ENCODE assay signal across 8 cellular contexts in the genomic region with DNA sequence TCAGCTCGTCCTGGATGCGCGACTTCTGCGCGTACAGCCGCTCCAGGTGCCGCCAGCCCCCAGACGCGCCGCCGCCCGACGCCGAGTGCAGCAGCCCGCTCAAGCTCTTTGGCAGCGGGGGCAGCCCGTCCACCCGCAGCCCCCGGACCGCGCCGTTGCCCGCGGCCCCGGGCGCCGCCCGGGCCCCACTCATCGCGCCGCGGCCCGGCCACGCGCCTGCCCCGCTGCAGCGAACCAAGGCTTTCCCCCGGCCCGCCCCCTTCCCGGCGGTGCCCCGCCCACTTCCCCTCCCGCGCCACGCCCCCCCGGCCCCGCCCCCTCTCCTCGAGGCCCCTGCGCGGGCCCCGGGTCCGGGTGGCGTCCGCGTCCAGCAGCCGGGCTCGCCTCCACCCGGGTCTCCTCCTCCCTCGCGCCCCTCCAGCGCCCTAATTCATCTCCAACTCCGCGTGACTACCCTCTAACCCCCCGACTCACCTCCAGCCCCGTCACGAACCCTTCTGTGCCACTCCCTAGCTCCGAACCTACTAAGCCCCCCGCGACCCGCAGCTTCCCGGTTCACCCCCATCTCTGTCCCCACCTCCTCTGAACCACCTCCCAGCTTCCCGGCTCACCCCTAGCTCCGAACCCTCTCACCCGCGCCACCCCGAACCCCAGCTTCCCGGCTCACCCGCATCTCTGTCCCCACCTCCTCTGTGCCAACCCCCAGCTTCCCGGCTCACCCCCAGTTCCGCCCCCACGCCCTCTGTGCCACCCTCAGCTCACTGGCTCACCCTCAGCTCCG. TPM values are rescaled to one million over a fixed set of nuclear protein-coding genes. Genes with fewer than 3 reads are reported as not detected.
DNase-seq lines count a peak whose midpoint lies in the region; ATAC-seq lines count a peak whose summit lies in the region.

TSS of gene FAM89A (minus strand) at position 236 of the 781 bp plus-strand sequence. CDS start at position 193, 43 bp downstream.

- peak; percentile 35 for DNase-seq in SIG-M5 treated with dmso at 0.1 percent for 504 hours (lab: John Stamatoyannopoulos, UW; ENCODE audit: unreplicated experiment)
- no peak for DNase-seq in SIG-M5 (lab: John Stamatoyannopoulos, UW)
- DNase-seq in T-cell, result peak; percentile 28 to 77 (median 59)
- peak; percentile 78 for DNase-seq in activated naive CD8-positive, alpha-beta T cell treated with anti-CD3 and anti-CD28 coated beads, Interleukin-2, amount 50 U/mL, for 24 hours
- DNase-seq in hepatic stellate cell (ENCODE audit: low spot score), result peak; percentile 67
- DNase-seq in sciatic nerve (ENCODE audit: low spot score), result peak; percentile 85

- H3K4me1 Mint-ChIP-seq in T-cell, result peaks cover 29 to 37% (median 33%) of the 10 kb centered on the region in 3 donors
- peaks cover 35% of the 10 kb centered on the region for H3K4me1 Mint-ChIP-seq in activated naive CD8-positive, alpha-beta T cell treated with anti-CD3 and anti-CD28 coated beads, Interleukin-2, amount 50 U/mL, for 24 hours

- peak within 1 kb of the TSS; percentile 76 to 83 (median 77) for H3K4me3 Mint-ChIP-seq in T-cell
- peak within 1 kb of the TSS; percentile 79 for H3K4me3 Mint-ChIP-seq in activated naive CD8-positive, alpha-beta T cell treated with anti-CD3 and anti-CD28 coated beads, Interleukin-2, amount 50 U/mL, for 24 hours

- no peaks in the 10 kb centered on the region for H3K36me3 Mint-ChIP-seq in T-cell
- H3K36me3 Mint-ChIP-seq in activated naive CD8-positive, alpha-beta T cell treated with anti-CD3 and anti-CD28 coated beads, Interleukin-2, amount 50 U/mL, for 24 hours (ENCODE audit: low read depth), result peaks cover 9% of the 10 kb centered on the region

- H3K27me3 Mint-ChIP-seq in T-cell, result peaks cover 0 to 4% of the 10 kb centered on the region in 2 donors
- H3K27me3 Mint-ChIP-seq in activated naive CD8-positive, alpha-beta T cell treated with anti-CD3 and anti-CD28 coated beads, Interleukin-2, amount 50 U/mL, for 24 hours, result peaks cover 2% of the 10 kb centered on the region

- ATAC-seq in HG03095 (IDR thresholded peaks at IDR 0.05; ENCODE audit: unreplicated experiment) (peak; percentile 64), T-cell (replicated peaks in 1 of 4) (peak; percentile 77 to 87 (median 81)), sciatic nerve (peak; percentile 87), GM18520 (IDR thresholded peaks at IDR 0.05; ENCODE audit: unreplicated experiment) (no peak)
- ATAC-seq in activated naive CD8-positive, alpha-beta T cell treated with anti-CD3 and anti-CD28 coated beads, Interleukin-2, amount 50 U/mL, for 24 hours, result peak; percentile 69

- intact Hi-C loops in sciatic nerve (cut with DNase I), result no loop called here

- POLR2A ChIA-PET in T-cell (lab: Charles Lee), result interaction anchor here in 1 of 2 donors (0.6 kb wide), 1 partner anchor 972 kb away, joined by 4 read pairs; no protein-coding TSS in a partner anchor

- H3K27ac Mint-ChIP-seq in T-cell, result peak within 1 kb of the TSS in 1 of 2 donors; percentile 58
- no peak within 1 kb of the TSS for H3K27ac Mint-ChIP-seq in activated naive CD8-positive, alpha-beta T cell treated with anti-CD3 and anti-CD28 coated beads, Interleukin-2, amount 50 U/mL, for 24 hours

- CTCF ChIA-PET in T-cell (lab: Charles Lee), result no interaction called here

- peaks cover 0 to 11% (median 4%) of the 10 kb centered on the region in 3 donors for H3K9me3 Mint-ChIP-seq in T-cell
- no peaks in the 10 kb centered on the region for H3K9me3 Mint-ChIP-seq in activated naive CD8-positive, alpha-beta T cell treated with anti-CD3 and anti-CD28 coated beads, Interleukin-2, amount 50 U/mL, for 24 hours

RNA-seq across cellular contexts. Expression of gene FAM89A, which starts in this region (rescaled TPM):
- 1 to 10 TPM; 3.0 to 9.5 (median 7.6) TPM for total RNA-seq in T-cell
- 11.1 TPM for total RNA-seq in sciatic nerve
